27 cellular contexts compared by ENCODE assay signal in the genomic region with DNA sequence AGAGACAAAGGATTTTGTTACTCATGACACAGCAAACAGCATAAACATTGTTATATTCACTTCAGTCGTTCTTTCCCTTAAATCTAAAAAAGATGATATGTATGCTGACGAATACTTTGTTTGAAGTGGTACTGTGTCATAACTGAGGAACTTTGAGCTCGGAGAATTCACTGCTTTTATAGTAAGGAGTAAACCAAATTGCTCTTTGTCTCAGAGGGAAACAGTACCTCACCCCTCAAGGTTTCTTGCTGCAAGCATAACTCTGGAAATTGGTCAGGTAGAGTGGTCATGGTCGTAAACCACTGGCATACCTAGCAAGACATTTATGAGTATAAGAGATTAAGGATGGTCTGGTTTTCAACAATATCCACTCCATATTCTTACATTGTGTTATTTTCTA.
"Had no signal": no experiment of that assay in that cellular context is flagged by ENCODE, and none has a peak within 500 bp of the region (broad histone marks: within the 10 kb centered on the region; RNA-seq: fewer than 3 reads in every experiment).

No MANE protein-coding gene starts in this region.

- H3K36me3 Mint-ChIP-seq: mesothelial cell of epicardium; naive B cell; naive thymus-derived CD8-positive, alpha-beta T cell had no signal

- H3K9me3 Mint-ChIP-seq: effector memory CD8-positive, alpha-beta T cell; mesothelial cell of epicardium had no signal

- H3K4me1 Mint-ChIP-seq: endodermal cell, mesothelial cell of epicardium, naive B cell had no signal

- DNase-seq: effector CD8-positive, alpha-beta T cell; effector memory CD8-positive, alpha-beta T cell; endodermal cell; erythroblast; esophagus squamous epithelium; foreskin fibroblast; foreskin melanocyte; gastrocnemius medialis; glutamatergic neuron; head of caudate nucleus; heart right ventricle; hippocampal formation; left cardiac atrium; left lung; left ventricle myocardium superior; lower lobe of right lung; mesenchymal stem cell; mucosa of descending colon; naive B cell; naive thymus-derived CD8-positive, alpha-beta T cell had no signal

- H3K27ac Mint-ChIP-seq: dendritic cell treated with granulocyte-macrophage colony-stimulating factor and Interleukin-4, amounts not matched to agents 40 ng/mL and 50 ng/mL, for 4 days; effector memory CD8-positive, alpha-beta T cell; endodermal cell; mesothelial cell of epicardium; naive B cell; naive thymus-derived CD8-positive, alpha-beta T cell had no signal

- H3K36me3 ChIP-seq: esophagus squamous epithelium, gastrocnemius medialis, heart right ventricle, left lung, lower lobe of right lung had no signal

- FAIRE-seq: endometrium, islet of Langerhans, keratinocyte had no signal

- H3K4me3 ChIP-seq: esophagus squamous epithelium, gastrocnemius medialis, heart right ventricle, left lung, lower lobe of right lung, mucosa of descending colon had no signal

- H3K27me3 Mint-ChIP-seq: dendritic cell treated with granulocyte-macrophage colony-stimulating factor and Interleukin-4, amounts not matched to agents 40 ng/mL and 50 ng/mL, for 4 days had no signal

- H3K27me3 ChIP-seq: gastrocnemius medialis had no signal

- ATAC-seq: effector memory CD8-positive, alpha-beta T cell; esophagus mucosa; gastrocnemius medialis; heart right ventricle; left cardiac atrium; left lung; left ventricle myocardium superior; lower lobe of right lung; mucosa of descending colon; naive thymus-derived CD8-positive, alpha-beta T cell had no signal

- H3K27ac ChIP-seq: epithelial cell of prostate, esophagus squamous epithelium, gastrocnemius medialis, heart right ventricle, left lung, lower lobe of right lung had no signal

- H3K4me3 Mint-ChIP-seq: dendritic cell treated with granulocyte-macrophage colony-stimulating factor and Interleukin-4, amounts not matched to agents 40 ng/mL and 50 ng/mL, for 4 days; effector memory CD8-positive, alpha-beta T cell; endodermal cell; mesothelial cell of epicardium; naive B cell; naive thymus-derived CD8-positive, alpha-beta T cell had no signal

- H3K4me1 ChIP-seq: esophagus squamous epithelium, gastrocnemius medialis, heart right ventricle, left lung, lower lobe of right lung had no signal

- H3K9me3 ChIP-seq: esophagus squamous epithelium, gastrocnemius medialis, lower lobe of right lung, mucosa of descending colon had no signal
